1 cellular context compared by ENCODE assay signal in the genomic region with DNA sequence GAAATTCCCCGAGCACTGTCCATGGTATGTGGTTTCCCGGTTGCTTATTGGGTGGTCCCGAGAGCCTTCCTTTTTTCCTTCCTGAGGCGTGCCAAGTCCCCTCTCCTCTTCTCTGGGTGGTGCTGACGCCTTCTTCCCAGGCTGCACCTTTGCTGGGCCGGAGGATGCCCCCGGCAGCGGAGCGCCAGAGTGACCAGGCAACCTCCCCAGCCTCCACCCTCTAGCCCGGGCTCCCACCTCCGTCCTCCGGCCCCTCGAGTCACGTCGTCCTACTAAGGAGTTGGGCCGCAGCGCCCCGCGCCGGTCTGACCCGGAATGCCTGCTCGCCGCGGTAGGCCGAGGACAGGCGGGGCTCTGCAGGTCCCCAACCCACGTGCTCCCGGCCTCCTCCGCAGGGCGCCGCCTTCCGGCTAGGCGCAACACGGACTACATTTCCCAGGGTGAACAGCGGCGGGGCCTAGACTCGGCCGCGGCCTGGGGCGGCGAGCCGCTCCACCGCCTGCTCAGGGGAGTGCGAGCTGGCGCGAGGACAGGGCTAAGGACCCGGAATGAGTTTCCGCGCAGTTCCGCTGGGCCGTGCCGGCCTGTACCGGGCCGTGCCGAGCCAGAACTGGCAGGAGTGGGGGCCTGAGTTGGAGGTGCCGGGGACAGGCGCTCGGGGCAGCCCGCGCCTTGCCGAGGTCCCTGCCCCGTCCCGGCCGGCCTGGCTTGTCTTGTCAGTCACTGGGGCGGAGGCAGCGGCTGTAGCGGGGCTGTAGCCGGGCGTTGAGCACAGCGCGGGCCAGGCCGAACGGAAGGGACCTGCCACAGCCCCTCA.
A peak's percentile ranks its signal among the peaks of the same experiment; 100 is the strongest.
TF ChIP-seq lines count a peak whose summit lies in the region.

A gene with protein sequence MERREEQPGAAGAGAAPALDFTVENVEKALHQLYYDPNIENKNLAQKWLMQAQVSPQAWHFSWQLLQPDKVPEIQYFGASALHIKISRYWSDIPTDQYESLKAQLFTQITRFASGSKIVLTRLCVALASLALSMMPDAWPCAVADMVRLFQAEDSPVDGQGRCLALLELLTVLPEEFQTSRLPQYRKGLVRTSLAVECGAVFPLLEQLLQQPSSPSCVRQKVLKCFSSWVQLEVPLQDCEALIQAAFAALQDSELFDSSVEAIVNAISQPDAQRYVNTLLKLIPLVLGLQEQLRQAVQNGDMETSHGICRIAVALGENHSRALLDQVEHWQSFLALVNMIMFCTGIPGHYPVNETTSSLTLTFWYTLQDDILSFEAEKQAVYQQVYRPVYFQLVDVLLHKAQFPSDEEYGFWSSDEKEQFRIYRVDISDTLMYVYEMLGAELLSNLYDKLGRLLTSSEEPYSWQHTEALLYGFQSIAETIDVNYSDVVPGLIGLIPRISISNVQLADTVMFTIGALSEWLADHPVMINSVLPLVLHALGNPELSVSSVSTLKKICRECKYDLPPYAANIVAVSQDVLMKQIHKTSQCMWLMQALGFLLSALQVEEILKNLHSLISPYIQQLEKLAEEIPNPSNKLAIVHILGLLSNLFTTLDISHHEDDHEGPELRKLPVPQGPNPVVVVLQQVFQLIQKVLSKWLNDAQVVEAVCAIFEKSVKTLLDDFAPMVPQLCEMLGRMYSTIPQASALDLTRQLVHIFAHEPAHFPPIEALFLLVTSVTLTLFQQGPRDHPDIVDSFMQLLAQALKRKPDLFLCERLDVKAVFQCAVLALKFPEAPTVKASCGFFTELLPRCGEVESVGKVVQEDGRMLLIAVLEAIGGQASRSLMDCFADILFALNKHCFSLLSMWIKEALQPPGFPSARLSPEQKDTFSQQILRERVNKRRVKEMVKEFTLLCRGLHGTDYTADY (plus strand): TSS at position 707 of the 817 bp plus-strand sequence. CDS start 651 bp downstream, outside the sequence.

TF ChIP-seq in HEK293, 187 proteins besides CTCF, POLR2A, EP300 and RAD21 (continued from another document and continues in another):
- TF ChIP-seq YY1 (tag by site-specific recombination; IDR thresholded peaks at IDR 0.05) (peak; percentile 83), ZSCAN18 (tag by site-specific recombination; IDR thresholded peaks at IDR 0.05) (peak; percentile 79), ZNF621 (tag by site-specific recombination; IDR thresholded peaks at IDR 0.05) (no peak), MEIS1 (CRISPR knock-in tag; IDR thresholded peaks at IDR 0.05; ENCODE audit: borderline replicate concordance) (no peak), GLIS2 (tag by site-specific recombination; IDR thresholded peaks at IDR 0.05) (peak; percentile 84), ZNF423 (tag by site-specific recombination; IDR thresholded peaks at IDR 0.05) (peak; percentile 51; the same call in 1 of the 2 replicates), ZNF2 (tag by site-specific recombination; IDR thresholded peaks at IDR 0.05) (peak; percentile 98), ZNF624 (tag by site-specific recombination; IDR thresholded peaks at IDR 0.05) (no peak), KLF8 (tag by site-specific recombination; IDR thresholded peaks at IDR 0.05) (peak; percentile 97), ZNF366 (tag by site-specific recombination; conservative IDR thresholded peaks at IDR 0.05) (peak; percentile 85), ZSCAN23 (tag by site-specific recombination; IDR thresholded peaks at IDR 0.05) (0 out of 2 replicates have a peak, but pooled peaks have one; percentile 16), ZNF138 (tag by site-specific recombination; IDR thresholded peaks at IDR 0.05; ENCODE audit: borderline replicate concordance) (no peak), ZNF132 (tag by site-specific recombination; IDR thresholded peaks at IDR 0.05; ENCODE audit: borderline replicate concordance) (no peak), BCL11B (tag by site-specific recombination; IDR thresholded peaks at IDR 0.05; ENCODE audit: low read depth) (peak; percentile 74), HIC1 (tag by site-specific recombination; IDR thresholded peaks at IDR 0.05) (no peak; the same call in 1 of the 2 replicates), ZNF426 (tag by site-specific recombination; IDR thresholded peaks at IDR 0.05) (no peak), ZNF394 (tag by site-specific recombination; IDR thresholded peaks at IDR 0.05; ENCODE audit: borderline replicate concordance) (peak; percentile 73), ZNF449 (tag by site-specific recombination; IDR thresholded peaks at IDR 0.05) (no peak; the same call in 1 of the 2 replicates)
- TF ChIP-seq, protein P1, sequence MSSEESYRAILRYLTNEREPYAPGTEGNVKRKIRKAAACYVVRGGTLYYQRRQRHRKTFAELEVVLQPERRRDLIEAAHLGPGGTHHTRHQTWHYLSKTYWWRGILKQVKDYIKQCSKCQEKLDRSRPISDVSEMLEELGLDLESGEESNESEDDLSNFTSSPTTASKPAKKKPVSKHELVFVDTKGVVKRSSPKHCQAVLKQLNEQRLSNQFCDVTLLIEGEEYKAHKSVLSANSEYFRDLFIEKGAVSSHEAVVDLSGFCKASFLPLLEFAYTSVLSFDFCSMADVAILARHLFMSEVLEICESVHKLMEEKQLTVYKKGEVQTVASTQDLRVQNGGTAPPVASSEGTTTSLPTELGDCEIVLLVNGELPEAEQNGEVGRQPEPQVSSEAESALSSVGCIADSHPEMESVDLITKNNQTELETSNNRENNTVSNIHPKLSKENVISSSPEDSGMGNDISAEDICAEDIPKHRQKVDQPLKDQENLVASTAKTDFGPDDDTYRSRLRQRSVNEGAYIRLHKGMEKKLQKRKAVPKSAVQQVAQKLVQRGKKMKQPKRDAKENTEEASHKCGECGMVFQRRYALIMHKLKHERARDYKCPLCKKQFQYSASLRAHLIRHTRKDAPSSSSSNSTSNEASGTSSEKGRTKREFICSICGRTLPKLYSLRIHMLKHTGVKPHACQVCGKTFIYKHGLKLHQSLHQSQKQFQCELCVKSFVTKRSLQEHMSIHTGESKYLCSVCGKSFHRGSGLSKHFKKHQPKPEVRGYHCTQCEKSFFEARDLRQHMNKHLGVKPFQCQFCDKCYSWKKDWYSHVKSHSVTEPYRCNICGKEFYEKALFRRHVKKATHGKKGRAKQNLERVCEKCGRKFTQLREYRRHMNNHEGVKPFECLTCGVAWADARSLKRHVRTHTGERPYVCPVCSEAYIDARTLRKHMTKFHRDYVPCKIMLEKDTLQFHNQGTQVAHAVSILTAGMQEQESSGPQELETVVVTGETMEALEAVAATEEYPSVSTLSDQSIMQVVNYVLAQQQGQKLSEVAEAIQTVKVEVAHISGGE (tag by site-specific recombination; conservative IDR thresholded peaks at IDR 0.05; ENCODE audit: low read depth), result peak; percentile 80
- TF ChIP-seq, protein P2, sequence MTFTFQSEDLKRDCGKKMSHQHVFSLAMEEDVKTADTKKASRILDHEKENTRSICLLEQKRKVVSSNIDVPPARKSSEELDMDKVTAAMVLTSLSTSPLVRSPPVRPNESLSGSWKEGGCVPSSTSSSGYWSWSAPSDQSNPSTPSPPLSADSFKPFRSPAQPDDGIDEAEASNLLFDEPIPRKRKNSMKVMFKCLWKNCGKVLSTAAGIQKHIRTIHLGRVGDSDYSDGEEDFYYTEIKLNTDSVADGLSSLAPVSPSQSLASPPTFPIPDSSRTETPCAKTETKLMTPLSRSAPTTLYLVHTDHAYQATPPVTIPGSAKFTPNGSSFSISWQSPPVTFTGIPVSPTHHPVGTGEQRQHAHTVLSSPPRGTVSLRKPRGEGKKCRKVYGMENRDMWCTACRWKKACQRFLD (tag by site-specific recombination; IDR thresholded peaks at IDR 0.05), result peak; percentile 84; the same call in 1 of the 2 replicates
- TF ChIP-seq, protein P3, sequence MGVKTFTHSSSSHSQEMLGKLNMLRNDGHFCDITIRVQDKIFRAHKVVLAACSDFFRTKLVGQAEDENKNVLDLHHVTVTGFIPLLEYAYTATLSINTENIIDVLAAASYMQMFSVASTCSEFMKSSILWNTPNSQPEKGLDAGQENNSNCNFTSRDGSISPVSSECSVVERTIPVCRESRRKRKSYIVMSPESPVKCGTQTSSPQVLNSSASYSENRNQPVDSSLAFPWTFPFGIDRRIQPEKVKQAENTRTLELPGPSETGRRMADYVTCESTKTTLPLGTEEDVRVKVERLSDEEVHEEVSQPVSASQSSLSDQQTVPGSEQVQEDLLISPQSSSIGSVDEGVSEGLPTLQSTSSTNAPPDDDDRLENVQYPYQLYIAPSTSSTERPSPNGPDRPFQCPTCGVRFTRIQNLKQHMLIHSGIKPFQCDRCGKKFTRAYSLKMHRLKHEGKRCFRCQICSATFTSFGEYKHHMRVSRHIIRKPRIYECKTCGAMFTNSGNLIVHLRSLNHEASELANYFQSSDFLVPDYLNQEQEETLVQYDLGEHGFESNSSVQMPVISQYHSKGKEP (tag by site-specific recombination; IDR thresholded peaks at IDR 0.05), result no peak
- TF ChIP-seq, protein P4, sequence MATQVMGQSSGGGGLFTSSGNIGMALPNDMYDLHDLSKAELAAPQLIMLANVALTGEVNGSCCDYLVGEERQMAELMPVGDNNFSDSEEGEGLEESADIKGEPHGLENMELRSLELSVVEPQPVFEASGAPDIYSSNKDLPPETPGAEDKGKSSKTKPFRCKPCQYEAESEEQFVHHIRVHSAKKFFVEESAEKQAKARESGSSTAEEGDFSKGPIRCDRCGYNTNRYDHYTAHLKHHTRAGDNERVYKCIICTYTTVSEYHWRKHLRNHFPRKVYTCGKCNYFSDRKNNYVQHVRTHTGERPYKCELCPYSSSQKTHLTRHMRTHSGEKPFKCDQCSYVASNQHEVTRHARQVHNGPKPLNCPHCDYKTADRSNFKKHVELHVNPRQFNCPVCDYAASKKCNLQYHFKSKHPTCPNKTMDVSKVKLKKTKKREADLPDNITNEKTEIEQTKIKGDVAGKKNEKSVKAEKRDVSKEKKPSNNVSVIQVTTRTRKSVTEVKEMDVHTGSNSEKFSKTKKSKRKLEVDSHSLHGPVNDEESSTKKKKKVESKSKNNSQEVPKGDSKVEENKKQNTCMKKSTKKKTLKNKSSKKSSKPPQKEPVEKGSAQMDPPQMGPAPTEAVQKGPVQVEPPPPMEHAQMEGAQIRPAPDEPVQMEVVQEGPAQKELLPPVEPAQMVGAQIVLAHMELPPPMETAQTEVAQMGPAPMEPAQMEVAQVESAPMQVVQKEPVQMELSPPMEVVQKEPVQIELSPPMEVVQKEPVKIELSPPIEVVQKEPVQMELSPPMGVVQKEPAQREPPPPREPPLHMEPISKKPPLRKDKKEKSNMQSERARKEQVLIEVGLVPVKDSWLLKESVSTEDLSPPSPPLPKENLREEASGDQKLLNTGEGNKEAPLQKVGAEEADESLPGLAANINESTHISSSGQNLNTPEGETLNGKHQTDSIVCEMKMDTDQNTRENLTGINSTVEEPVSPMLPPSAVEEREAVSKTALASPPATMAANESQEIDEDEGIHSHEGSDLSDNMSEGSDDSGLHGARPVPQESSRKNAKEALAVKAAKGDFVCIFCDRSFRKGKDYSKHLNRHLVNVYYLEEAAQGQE (tag by site-specific recombination; IDR thresholded peaks at IDR 0.05), result peak; percentile 99
- TF ChIP-seq, protein P5, sequence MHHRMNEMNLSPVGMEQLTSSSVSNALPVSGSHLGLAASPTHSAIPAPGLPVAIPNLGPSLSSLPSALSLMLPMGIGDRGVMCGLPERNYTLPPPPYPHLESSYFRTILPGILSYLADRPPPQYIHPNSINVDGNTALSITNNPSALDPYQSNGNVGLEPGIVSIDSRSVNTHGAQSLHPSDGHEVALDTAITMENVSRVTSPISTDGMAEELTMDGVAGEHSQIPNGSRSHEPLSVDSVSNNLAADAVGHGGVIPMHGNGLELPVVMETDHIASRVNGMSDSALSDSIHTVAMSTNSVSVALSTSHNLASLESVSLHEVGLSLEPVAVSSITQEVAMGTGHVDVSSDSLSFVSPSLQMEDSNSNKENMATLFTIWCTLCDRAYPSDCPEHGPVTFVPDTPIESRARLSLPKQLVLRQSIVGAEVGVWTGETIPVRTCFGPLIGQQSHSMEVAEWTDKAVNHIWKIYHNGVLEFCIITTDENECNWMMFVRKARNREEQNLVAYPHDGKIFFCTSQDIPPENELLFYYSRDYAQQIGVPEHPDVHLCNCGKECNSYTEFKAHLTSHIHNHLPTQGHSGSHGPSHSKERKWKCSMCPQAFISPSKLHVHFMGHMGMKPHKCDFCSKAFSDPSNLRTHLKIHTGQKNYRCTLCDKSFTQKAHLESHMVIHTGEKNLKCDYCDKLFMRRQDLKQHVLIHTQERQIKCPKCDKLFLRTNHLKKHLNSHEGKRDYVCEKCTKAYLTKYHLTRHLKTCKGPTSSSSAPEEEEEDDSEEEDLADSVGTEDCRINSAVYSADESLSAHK (tag by site-specific recombination; IDR thresholded peaks at IDR 0.05), result peak; percentile 53
